Comparison of ENCODE assay signal across 12 cellular contexts in the genomic region with DNA sequence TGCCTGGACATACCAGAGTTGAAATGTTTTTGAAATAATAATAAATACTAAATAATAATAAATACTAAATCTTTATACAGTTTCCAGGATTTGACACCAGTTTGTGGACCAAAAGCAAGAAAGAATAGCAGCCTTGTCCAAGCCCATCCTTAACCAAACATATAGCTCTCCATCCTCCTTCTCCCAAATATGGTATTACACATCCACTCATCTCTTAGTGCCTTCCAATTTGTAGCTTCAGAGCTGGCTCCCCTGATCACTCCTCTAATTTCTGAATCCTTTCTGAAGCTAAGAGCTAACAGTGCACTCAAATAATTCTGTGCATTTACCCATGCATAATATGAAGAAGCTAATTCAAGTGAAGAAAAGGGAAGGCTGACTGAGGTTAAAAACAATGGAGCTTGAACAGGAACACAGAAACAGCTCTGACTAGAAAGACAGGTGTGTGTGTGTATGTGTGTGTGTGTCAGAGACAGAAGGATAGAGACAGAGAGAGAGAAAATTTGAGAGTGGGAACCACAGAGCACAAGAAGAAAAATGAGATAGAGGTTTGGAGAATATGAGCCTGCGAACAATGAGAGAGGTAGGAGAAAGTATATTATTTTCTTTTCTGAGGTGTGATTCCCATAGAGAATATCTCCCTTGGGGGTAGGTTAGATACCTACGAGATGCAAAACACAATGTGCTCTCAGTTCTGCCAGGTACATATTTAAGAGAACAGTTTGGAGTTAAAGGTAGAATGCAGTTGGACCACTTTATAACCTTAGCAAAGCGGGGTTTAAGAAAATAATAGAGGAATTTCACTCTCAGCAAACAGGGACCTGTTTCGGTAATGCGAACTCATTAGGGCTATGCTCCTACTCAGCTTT.
DNase-seq lines count a peak whose midpoint lies in the region; ATAC-seq, FAIRE-seq and TF ChIP-seq lines count a peak whose summit lies in the region.
"Had no signal": no experiment of that assay in that cellular context is flagged by ENCODE, and none has a peak within 500 bp of the region (broad histone marks: within the 10 kb centered on the region; RNA-seq: fewer than 3 reads in every experiment).

No MANE protein-coding gene starts in this region.

- peak overlapping the region; percentile 36 for H3K4me3 Mint-ChIP-seq in T-helper 1 cell treated with Interleukin-12 subunit alpha and Interleukin-12 subunit beta and Interleukin-4 antibody, amounts not matched to agents 30 μg/mL and 1 μg/mL, for 36 hours
- H3K4me3 Mint-ChIP-seq in activated naive CD8-positive, alpha-beta T cell treated with anti-CD3 and anti-CD28 coated beads, Interleukin-2, amount 10 ng/mL, durations not matched to agents 7 days and 5 days: no peak overlapping the region

- H3K4me1 Mint-ChIP-seq in T-helper 1 cell treated with Interleukin-12 subunit alpha and Interleukin-12 subunit beta and Interleukin-4 antibody, amounts not matched to agents 30 μg/mL and 1 μg/mL, for 36 hours (ENCODE audit: low read depth): peaks cover 45% of the 10 kb centered on the region
- peaks cover 43% of the 10 kb centered on the region for H3K4me1 Mint-ChIP-seq in activated naive CD8-positive, alpha-beta T cell treated with anti-CD3 and anti-CD28 coated beads, Interleukin-2, amount 10 ng/mL, durations not matched to agents 7 days and 5 days

- WGBS in pancreas, 2 donors: 63 to 69% methylated on average over 5 of the region's 5 CpGs

- no peaks in the 10 kb centered on the region for H3K27me3 ChIP-seq in pancreas
- H3K27me3 ChIP-seq: ascending aorta, tibial nerve had no signal

- no peak for FAIRE-seq in pancreas (lab: Jason Lieb, UNC)
- FAIRE-seq in urothelium cell line (lab: Jason Lieb, UNC): no peak

- intact Hi-C loops in pancreas (cut with DNase I): no loop called here

- no peaks in the 10 kb centered on the region for H3K27me3 Mint-ChIP-seq in T-helper 1 cell treated with Interleukin-12 subunit alpha and Interleukin-12 subunit beta and Interleukin-4 antibody, amounts not matched to agents 30 μg/mL and 1 μg/mL, for 36 hours (ENCODE audit: low read depth)
- H3K27me3 Mint-ChIP-seq in activated naive CD8-positive, alpha-beta T cell treated with anti-CD3 and anti-CD28 coated beads, Interleukin-2, amount 10 ng/mL, durations not matched to agents 7 days and 5 days: no peaks in the 10 kb centered on the region

- peaks cover 13 to 60% (median 33%) of the 10 kb centered on the region in 3 donors for H3K4me1 ChIP-seq in pancreas

- H3K36me3 ChIP-seq in pancreas: no peaks in the 10 kb centered on the region
- H3K36me3 ChIP-seq: ascending aorta, tibial nerve had no signal

- ATAC-seq in HG02798 (IDR thresholded peaks at IDR 0.05; ENCODE audit: poor library complexity, unreplicated experiment) (peak; percentile 21), pancreas (peak in 2 of 4 donors; percentile 6 to 15)
- ATAC-seq in activated naive CD8-positive, alpha-beta T cell treated with anti-CD3 and anti-CD28 coated beads, Interleukin-2, amount 10 ng/mL, durations not matched to agents 7 days and 5 days (ENCODE audit: low read depth): no peak

- peaks cover 9% of the 10 kb centered on the region for H3K36me3 Mint-ChIP-seq in T-helper 1 cell treated with Interleukin-12 subunit alpha and Interleukin-12 subunit beta and Interleukin-4 antibody, amounts not matched to agents 30 μg/mL and 1 μg/mL, for 36 hours (ENCODE audit: low read depth)
- peaks cover 8% of the 10 kb centered on the region for H3K36me3 Mint-ChIP-seq in activated naive CD8-positive, alpha-beta T cell treated with anti-CD3 and anti-CD28 coated beads, Interleukin-2, amount 10 ng/mL, durations not matched to agents 7 days and 5 days

- DNase-seq in T-helper 1 cell: no peak
- DNase-seq in activated naive CD8-positive, alpha-beta T cell treated with anti-CD3 and anti-CD28 coated beads, Interleukin-2, amount 10 ng/mL, durations not matched to agents 7 days and 5 days: no peak
- no peak for DNase-seq in pancreas
- DNase-seq in DMS 273 treated with DMSO at 0.1 percent for 48 hours (lab: John Stamatoyannopoulos, UW): no peak
- DNase-seq in urothelium cell line (ENCODE audit: low spot score): no peak
- no peak for DNase-seq in islet precursor cell
- DNase-seq: activated CD8-positive, alpha-beta memory T cell treated with anti-CD3 and anti-CD28 coated beads for 24 hours; NCI-H1105 treated with DMSO at 0.1 percent for 48 hours had no signal

- TF ChIP-seq CTCF in pancreas (IDR thresholded peaks at IDR 0.05): no peak

- no peaks in the 10 kb centered on the region for H3K9me3 Mint-ChIP-seq in T-helper 1 cell treated with Interleukin-12 subunit alpha and Interleukin-12 subunit beta and Interleukin-4 antibody, amounts not matched to agents 30 μg/mL and 1 μg/mL, for 36 hours
- H3K9me3 Mint-ChIP-seq in activated naive CD8-positive, alpha-beta T cell treated with anti-CD3 and anti-CD28 coated beads, Interleukin-2, amount 10 ng/mL, durations not matched to agents 7 days and 5 days: no peaks in the 10 kb centered on the region

- peak overlapping the region in 3 of 4 donors; percentile 9 to 54 (median 45) for H3K27ac ChIP-seq in pancreas

- no peak overlapping the region for H3K27ac Mint-ChIP-seq in T-helper 1 cell treated with Interleukin-12 subunit alpha and Interleukin-12 subunit beta and Interleukin-4 antibody, amounts not matched to agents 30 μg/mL and 1 μg/mL, for 36 hours
- H3K27ac Mint-ChIP-seq in activated naive CD8-positive, alpha-beta T cell treated with anti-CD3 and anti-CD28 coated beads, Interleukin-2, amount 10 ng/mL, durations not matched to agents 7 days and 5 days: peak overlapping the region; percentile 11

- no peaks in the 10 kb centered on the region for H3K9me3 ChIP-seq in pancreas
- H3K9me3 ChIP-seq: ascending aorta, tibial nerve had no signal

- POLR2A ChIA-PET in activated naive CD8-positive, alpha-beta T cell treated with anti-CD3 and anti-CD28 coated beads, Interleukin-2, amount 10 ng/mL, durations not matched to agents 7 days and 5 days (lab: Charles Lee): interaction anchor here (3.7 kb wide), 1 partner anchor 124 kb away, joined by 23 read pairs; a partner anchor contains a TSS

- H3K4me3 ChIP-seq in pancreas: no peak overlapping the region
- H3K4me3 ChIP-seq: ascending aorta, tibial nerve had no signal
